In genomic region chr12:50282581-50283229, GRCh38 we compare ENCODE assay signal across 8 cellular contexts. TPM values are rescaled to one million over a fixed set of nuclear protein-coding genes. Genes with fewer than 3 reads are reported as not detected.
A peak's percentile ranks its signal among the peaks of the same experiment; 100 is the strongest.
DNase-seq lines count a peak whose midpoint lies in the region; ATAC-seq, FAIRE-seq and TF ChIP-seq lines count a peak whose summit lies in the region.

No MANE protein-coding gene starts in this region.

- peak overlapping the region; percentile 68 for H3K4me2 ChIP-seq in parathyroid adenoma (ENCODE audit: low read length)

- FAIRE-seq in D721Med (lab: Jason Lieb, UNC) = no peak

- H3K36me3 Mint-ChIP-seq in activated CD4-positive, alpha-beta memory T cell treated with anti-CD3 and anti-CD28 coated beads, Interleukin-2, amount 10 ng/mL, durations not matched to agents 7 days and 5 days (ENCODE audit: low read depth) = no peaks in the 10 kb centered on the region

- POLR2A ChIA-PET in activated CD4-positive, alpha-beta memory T cell treated with anti-CD3 and anti-CD28 coated beads, Interleukin-2, amount 10 ng/mL, durations not matched to agents 7 days and 5 days (lab: Charles Lee) = interaction anchor here (0.8 to 2.6 kb wide), 11 partner anchors 15 to 258 kb away, joined by 3 to 30 read pairs (median 6); partner anchors contain the start of genes CERS5, COX14 and RACGAP1
- POLR2A ChIA-PET in GM10248 (lab: Yijun Ruan, JAX) = no interaction called here

- TF ChIP-seq CTCF in gastroesophageal sphincter (IDR thresholded peaks at IDR 0.05) (no peak), parathyroid adenoma (IDR thresholded peaks at IDR 0.05) (no peak), D721Med (IDR thresholded peaks at IDR 0.05; ENCODE audit: insufficient read depth, missing control alignments) (no peak), GM10248 (IDR thresholded peaks at IDR 0.05; ENCODE audit: control extremely low read depth, extremely low read depth, low read depth, missing control alignments) (no peak)

- H3K79me2 ChIP-seq in parathyroid adenoma = peaks cover 6% of the 10 kb centered on the region

- H3K27ac ChIP-seq in gastroesophageal sphincter = peak overlapping the region; percentile 41 to 88 (median 84)
- H3K27ac ChIP-seq in parathyroid adenoma = peak overlapping the region; percentile 49

- H3K36me3 ChIP-seq in gastroesophageal sphincter (no peaks in the 10 kb centered on the region), parathyroid adenoma (ENCODE audit: control insufficient read depth, insufficient read depth, low read length) (no peaks in the 10 kb centered on the region)

- peak overlapping the region; percentile 98 for H2AFZ ChIP-seq in parathyroid adenoma

- peak overlapping the region; percentile 13 for H3K9ac ChIP-seq in parathyroid adenoma

- DNase-seq in G401 (ENCODE audit: low spot score) (peak; percentile 75), D721Med (ENCODE audit: insufficient read length, low spot score) (no peak), GM10248 (ENCODE audit: extremely low spot score) (no peak)
- no peak for DNase-seq in activated CD4-positive, alpha-beta memory T cell treated with anti-CD3 and anti-CD28 coated beads, Interleukin-2, amount 10 ng/mL, durations not matched to agents 7 days and 5 days

- H3K4me1 Mint-ChIP-seq in activated CD4-positive, alpha-beta memory T cell treated with anti-CD3 and anti-CD28 coated beads, Interleukin-2, amount 10 ng/mL, durations not matched to agents 7 days and 5 days = peaks cover 26% of the 10 kb centered on the region

- CTCF ChIA-PET in activated CD4-positive, alpha-beta memory T cell treated with anti-CD3 and anti-CD28 coated beads, Interleukin-2, amount 10 ng/mL, durations not matched to agents 7 days and 5 days (lab: Charles Lee) = interaction anchor here (1.0 to 3.2 kb wide), 6 partner anchors 20 to 171 kb away, joined by 3 to 22 read pairs (median 7); partner anchors contain the start of genes CERS5 and COX14
- CTCF ChIA-PET in GM10248 (lab: Yijun Ruan, JAX) = interaction anchor here (0.8 to 2.0 kb wide), 7 partner anchors 8 to 316 kb away, joined by 3 to 10 read pairs (median 3); partner anchors contain the start of gene COX14

- H3K27ac Mint-ChIP-seq in activated CD4-positive, alpha-beta memory T cell treated with anti-CD3 and anti-CD28 coated beads, Interleukin-2, amount 10 ng/mL, durations not matched to agents 7 days and 5 days = peak overlapping the region; percentile 0

- H3K27me3 ChIP-seq in gastroesophageal sphincter (no peaks in the 10 kb centered on the region), parathyroid adenoma (ENCODE audit: control insufficient read depth, insufficient read depth, low read length) (no peaks in the 10 kb centered on the region)

- H3K4me3 ChIP-seq in gastroesophageal sphincter (peak overlapping the region; percentile 90 to 92), parathyroid adenoma (ENCODE audit: low read depth, low read length) (peak overlapping the region; percentile 93)

- H3K9me3 ChIP-seq in gastroesophageal sphincter (no peaks in the 10 kb centered on the region), parathyroid adenoma (ENCODE audit: control insufficient read depth, low read length) (no peaks in the 10 kb centered on the region)

- no peak for TF ChIP-seq EP300 in gastroesophageal sphincter (IDR thresholded peaks at IDR 0.05)

- WGBS in gastroesophageal sphincter (ENCODE audit: low coverage in 1 of 2), 2 donors = 11 to 24% methylated on average over 10 to 14 of the region's 19 CpGs

- peak overlapping the region; percentile 89 for H3K4me3 Mint-ChIP-seq in activated CD4-positive, alpha-beta memory T cell treated with anti-CD3 and anti-CD28 coated beads, Interleukin-2, amount 10 ng/mL, durations not matched to agents 7 days and 5 days

- in situ Hi-C loops in G401 (cut with HindIII; ENCODE audit: low sequenced_read_pairs) = no loop called here

- ATAC-seq in HG03378 (IDR thresholded peaks at IDR 0.05; ENCODE audit: unreplicated experiment) (peak; percentile 19), gastroesophageal sphincter (peak; percentile 56), GM21526 (IDR thresholded peaks at IDR 0.05; ENCODE audit: low FRiP score, unreplicated experiment) (no peak)

- H3K27me3 Mint-ChIP-seq in activated CD4-positive, alpha-beta memory T cell treated with anti-CD3 and anti-CD28 coated beads, Interleukin-2, amount 10 ng/mL, durations not matched to agents 7 days and 5 days = peaks cover 13% of the 10 kb centered on the region

- no peaks in the 10 kb centered on the region for H3K9me3 Mint-ChIP-seq in activated CD4-positive, alpha-beta memory T cell treated with anti-CD3 and anti-CD28 coated beads, Interleukin-2, amount 10 ng/mL, durations not matched to agents 7 days and 5 days

- no peak for TF ChIP-seq POLR2A in gastroesophageal sphincter (IDR thresholded peaks at IDR 0.05)

- H3K4me1 ChIP-seq in gastroesophageal sphincter (peaks cover 0 to 24% (median 0%) of the 10 kb centered on the region in 3 donors), parathyroid adenoma (peaks cover 6% of the 10 kb centered on the region)

RNA-seq across cellular contexts. Expression of gene LIMA1, which starts 0.6 kb away (rescaled TPM):
- total RNA-seq in G401 (2014; rRNA removed; shearing (Covaris generic)) = 14.5 and 33.7 TPM in 2 replicates
- 10 to 100 TPM; 59.4 to 59.9 TPM for total RNA-seq in activated CD4-positive, alpha-beta memory T cell treated with anti-CD3 and anti-CD28 coated beads, Interleukin-2, amount 10 ng/mL, durations not matched to agents 7 days and 5 days
- 10 to 100 TPM; 27.6 to 91.3 (median 64.6) TPM for total RNA-seq in gastroesophageal sphincter
